ENCODE assay signal across 28 cellular contexts in genomic region chr19:38201731-38202130, GRCh38. TPM values are rescaled to one million over a fixed set of nuclear protein-coding genes. Genes with fewer than 3 reads are reported as not detected.
"Had no signal": no experiment of that assay in that cellular context is flagged by ENCODE, and none has a peak within 500 bp of the region (broad histone marks: within the 10 kb centered on the region; RNA-seq: fewer than 3 reads in every experiment).

No MANE protein-coding gene starts in this region.

- H3K27ac Mint-ChIP-seq: naive thymus-derived CD8-positive, alpha-beta T cell; stimulated activated memory B cell treated with anti-CD40 and anti-IgM and Interleukin-4, amounts not matched to agents 10 μg/mL and 1 μg/mL and 100 μg/mL, for 72 hours; stimulated activated naive CD8-positive, alpha-beta T cell treated with anti-CD3 and anti-CD28 coated beads, Interleukin-15, Interleukin-2, amounts not matched to agents 100 ng/mL and 50 ng/mL, for 24 hours had no signal

- H3K9me3 ChIP-seq: gastroesophageal sphincter, heart left ventricle, lower lobe of right lung, prostate gland, spleen, thoracic aorta, tibial nerve, upper lobe of left lung had no signal

- H3K27me3 ChIP-seq: dorsolateral prefrontal cortex, heart left ventricle, hepatocyte, spleen, tibial nerve, upper lobe of left lung had no signal

- H3K4me3 ChIP-seq: dorsolateral prefrontal cortex, gastroesophageal sphincter, heart left ventricle, hepatocyte, lower lobe of right lung, prostate gland, skin epidermis, spleen, thoracic aorta, tibial nerve, upper lobe of left lung had no signal

- DNase-seq: dorsolateral prefrontal cortex; effector CD4-positive, alpha-beta T cell; foreskin fibroblast; heart left ventricle; left ventricle myocardium superior; lower lobe of right lung; naive thymus-derived CD8-positive, alpha-beta T cell; spleen; stimulated activated CD4-positive, alpha-beta T cell treated with anti-CD3 and anti-CD28 coated beads, Interleukin-4, amount 100 ng/mL, for 4 hours; upper lobe of left lung had no signal

- ATAC-seq: esophagus mucosa; gastroesophageal sphincter; heart left ventricle; left ventricle myocardium superior; lower lobe of right lung; naive thymus-derived CD8-positive, alpha-beta T cell; right cardiac atrium; stimulated activated memory B cell treated with anti-CD40 and anti-IgM and Interleukin-4, amounts not matched to agents 10 μg/mL and 1 μg/mL and 100 μg/mL, for 72 hours had no signal

- H3K27me3 Mint-ChIP-seq: naive thymus-derived CD8-positive, alpha-beta T cell; stimulated activated memory B cell treated with anti-CD40 and anti-IgM and Interleukin-4, amounts not matched to agents 10 μg/mL and 1 μg/mL and 100 μg/mL, for 72 hours; stimulated activated naive CD8-positive, alpha-beta T cell treated with anti-CD3 and anti-CD28 coated beads, Interleukin-15, Interleukin-2, amounts not matched to agents 100 ng/mL and 50 ng/mL, for 24 hours had no signal

- H3K4me1 ChIP-seq: gastroesophageal sphincter, heart left ventricle, lower lobe of right lung, parathyroid adenoma, prostate gland, spleen, tibial nerve, upper lobe of left lung had no signal

- H3K27ac ChIP-seq: epithelial cell of prostate, gastroesophageal sphincter, heart left ventricle, hepatocyte, lower lobe of right lung, parathyroid adenoma, prostate gland, skin epidermis, spleen, thoracic aorta, tibial nerve, upper lobe of left lung had no signal

- H3K9me3 Mint-ChIP-seq: naive thymus-derived CD8-positive, alpha-beta T cell; neural crest cell; stimulated activated memory B cell treated with anti-CD40 and anti-IgM and Interleukin-4, amounts not matched to agents 10 μg/mL and 1 μg/mL and 100 μg/mL, for 72 hours; stimulated activated naive CD8-positive, alpha-beta T cell treated with anti-CD3 and anti-CD28 coated beads, Interleukin-15, Interleukin-2, amounts not matched to agents 100 ng/mL and 50 ng/mL, for 24 hours had no signal

- H3K4me3 Mint-ChIP-seq: naive thymus-derived CD8-positive, alpha-beta T cell; neural crest cell; stimulated activated memory B cell treated with anti-CD40 and anti-IgM and Interleukin-4, amounts not matched to agents 10 μg/mL and 1 μg/mL and 100 μg/mL, for 72 hours; stimulated activated naive CD8-positive, alpha-beta T cell treated with anti-CD3 and anti-CD28 coated beads, Interleukin-15, Interleukin-2, amounts not matched to agents 100 ng/mL and 50 ng/mL, for 24 hours had no signal

- H3K9ac ChIP-seq: parathyroid adenoma had no signal

- FAIRE-seq: colon, islet of Langerhans, urothelium cell line had no signal

- H3K4me1 Mint-ChIP-seq: naive thymus-derived CD8-positive, alpha-beta T cell; neural crest cell; stimulated activated memory B cell treated with anti-CD40 and anti-IgM and Interleukin-4, amounts not matched to agents 10 μg/mL and 1 μg/mL and 100 μg/mL, for 72 hours had no signal

RNA-seq across cellular contexts. Expression of gene DPF1, which starts 22.3 kb away (rescaled TPM):
- total RNA-seq: gastroesophageal sphincter; lower lobe of right lung; mesenteric fat pad; naive thymus-derived CD8-positive, alpha-beta T cell; spleen; tibial nerve had no signal
- polyA plus RNA-seq: naive thymus-derived CD8-positive, alpha-beta T cell had no signal

RNA-seq across cellular contexts. Expression of gene PPP1R14A, which starts 54.4 kb away (rescaled TPM):
- total RNA-seq: myocyte had no signal
- polyA plus RNA-seq: naive thymus-derived CD8-positive, alpha-beta T cell had no signal
